ENCODE assay signal across 30 cellular contexts in the genomic region with DNA sequence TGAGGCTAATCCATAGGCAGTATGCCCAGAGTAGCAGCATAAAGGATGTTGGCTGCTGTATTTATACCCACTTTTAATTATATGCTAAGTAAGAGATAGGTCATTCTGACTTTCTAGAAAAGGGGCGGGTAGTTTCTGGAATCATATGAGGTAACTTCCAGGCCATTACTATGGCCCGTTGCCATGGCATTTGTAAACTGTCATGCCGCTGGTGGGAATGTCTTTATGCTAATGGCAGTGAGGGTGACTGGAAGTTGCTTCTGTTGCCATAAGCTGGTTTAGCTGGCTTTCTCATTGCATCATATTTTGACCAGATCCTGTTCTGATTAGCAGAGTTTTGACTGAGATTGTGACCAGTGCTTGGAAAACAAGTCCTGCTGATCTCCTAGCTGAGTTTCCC.
A peak's percentile ranks its signal among the peaks of the same experiment; 100 is the strongest.
DNase-seq lines count a peak whose midpoint lies in the region; ATAC-seq and FAIRE-seq lines count a peak whose summit lies in the region.
"Had no signal": no experiment of that assay in that cellular context is flagged by ENCODE, and none has a peak within 500 bp of the region (broad histone marks: within the 10 kb centered on the region; RNA-seq: fewer than 3 reads in every experiment).

No MANE protein-coding gene starts in this region.

- H3K36me3 ChIP-seq in mesenchymal stem cell (ENCODE audit: control insufficient read depth in 1 of 2, insufficient read depth in 2 of 2, low read depth in 1 of 2, low read length in 2 of 2), result no peaks in the 10 kb centered on the region
- H3K36me3 ChIP-seq: BE2C had no signal

- H3K9me3 Mint-ChIP-seq in activated CD4-positive, alpha-beta memory T cell treated with anti-CD3 and anti-CD28 coated beads, Interleukin-2, amount 10 ng/mL, durations not matched to agents 7 days and 5 days, result peaks cover 8% of the 10 kb centered on the region

- H3K9me3 ChIP-seq in mesenchymal stem cell (ENCODE audit: control insufficient read depth, low read length), result peaks cover 2% of the 10 kb centered on the region
- H3K9me3 ChIP-seq: BE2C had no signal

- no peak overlapping the region for H3K27ac ChIP-seq in mesenchymal stem cell (ENCODE audit: low read length, poor library complexity, severe bottlenecking)
- H3K27ac ChIP-seq: 22Rv1, KMS-11, SK-N-MC had no signal

- H3K4ac ChIP-seq in mesenchymal stem cell (ENCODE audit: low read depth in 1 of 2, low read length in 2 of 2), result no peak overlapping the region

- H3K4me3 ChIP-seq in mesenchymal stem cell (ENCODE audit: insufficient read depth in 1 of 2, low read depth in 1 of 2, low read length in 2 of 2), result no peak overlapping the region
- H3K4me3 ChIP-seq: GM12878, SK-N-MC had no signal

- no peak overlapping the region for H2BK5ac ChIP-seq in mesenchymal stem cell (ENCODE audit: low read depth, low read length, poor library complexity, severe bottlenecking)

- H3K27me3 ChIP-seq in mesenchymal stem cell (ENCODE audit: control insufficient read depth in 1 of 2, insufficient read depth in 1 of 2, low read length in 2 of 2), result no peaks in the 10 kb centered on the region
- H3K27me3 ChIP-seq: BE2C had no signal

- POLR2A ChIA-PET in activated CD4-positive, alpha-beta memory T cell treated with anti-CD3 and anti-CD28 coated beads, Interleukin-2, amount 10 ng/mL, durations not matched to agents 7 days and 5 days (lab: Charles Lee), result no interaction called here

- no peak overlapping the region for H3K27ac Mint-ChIP-seq in activated CD4-positive, alpha-beta memory T cell treated with anti-CD3 and anti-CD28 coated beads, Interleukin-2, amount 10 ng/mL, durations not matched to agents 7 days and 5 days
- H3K27ac Mint-ChIP-seq: CD14-positive monocyte; CD8-positive, alpha-beta memory T cell; IgD-negative memory B cell had no signal

- H3K18ac ChIP-seq in mesenchymal stem cell (ENCODE audit: low read depth in 1 of 2, low read length in 2 of 2), result no peak overlapping the region

- H2BK12ac ChIP-seq in mesenchymal stem cell (ENCODE audit: low read length in 2 of 2), result no peak overlapping the region

- H3K36me3 Mint-ChIP-seq in activated CD4-positive, alpha-beta memory T cell treated with anti-CD3 and anti-CD28 coated beads, Interleukin-2, amount 10 ng/mL, durations not matched to agents 7 days and 5 days (ENCODE audit: low read depth), result no peaks in the 10 kb centered on the region
- H3K36me3 Mint-ChIP-seq: CD14-positive monocyte; CD8-positive, alpha-beta memory T cell; IgD-negative memory B cell had no signal

- no peak overlapping the region for H3K23ac ChIP-seq in mesenchymal stem cell (ENCODE audit: low read length in 2 of 2)

- H3K4me3 Mint-ChIP-seq in activated CD4-positive, alpha-beta memory T cell treated with anti-CD3 and anti-CD28 coated beads, Interleukin-2, amount 10 ng/mL, durations not matched to agents 7 days and 5 days, result no peak overlapping the region
- H3K4me3 Mint-ChIP-seq: CD14-positive monocyte; CD8-positive, alpha-beta memory T cell; IgD-negative memory B cell had no signal

- peak; percentile 33 for DNase-seq in DMS 273 (lab: John Stamatoyannopoulos, UW; ENCODE audit: unreplicated experiment)
- DNase-seq in DMS 273 treated with DMSO at 0.1 percent for 48 hours (lab: John Stamatoyannopoulos, UW), result no peak
- DNase-seq in H4 (ENCODE audit: low spot score), result peak; percentile 62
- DNase-seq in astrocyte of the hippocampus (ENCODE audit: low read depth, low spot score), result peak; percentile 33
- peak; percentile 2 for DNase-seq in mesenchymal stem cell
- DNase-seq in urothelium cell line (ENCODE audit: low spot score), result no peak
- DNase-seq in activated CD4-positive, alpha-beta memory T cell treated with anti-CD3 and anti-CD28 coated beads, Interleukin-2, amount 10 ng/mL, durations not matched to agents 7 days and 5 days, result no peak
- DNase-seq: BE2C; Calu3; CD8-positive, alpha-beta memory T cell; DMS79; EL; GDM1; GOT3; NCI-H1048; NCI-H1417; NCI-H1694; NCI-H2029 treated with DMSO at 0.1 percent for 48 hours; NCI-H446 treated with DMSO at 0.1 percent for 48 hours; NCI-H526; PC-3; SHP77 had no signal

- no peak overlapping the region for H2BK120ac ChIP-seq in mesenchymal stem cell (ENCODE audit: low read depth, low read length)

- H3K79me1 ChIP-seq in mesenchymal stem cell (replicated peaks; ENCODE audit: low read length, poor library complexity, severe bottlenecking), result no peaks in the 10 kb centered on the region

- H3K27me3 Mint-ChIP-seq in activated CD4-positive, alpha-beta memory T cell treated with anti-CD3 and anti-CD28 coated beads, Interleukin-2, amount 10 ng/mL, durations not matched to agents 7 days and 5 days, result no peaks in the 10 kb centered on the region
- H3K27me3 Mint-ChIP-seq: CD8-positive, alpha-beta memory T cell; IgD-negative memory B cell had no signal

- CTCF ChIA-PET in activated CD4-positive, alpha-beta memory T cell treated with anti-CD3 and anti-CD28 coated beads, Interleukin-2, amount 10 ng/mL, durations not matched to agents 7 days and 5 days (lab: Charles Lee), result no interaction called here

- no peak for FAIRE-seq in urothelium cell line (lab: Jason Lieb, UNC)
- FAIRE-seq: GM12878 had no signal

- H2AK5ac ChIP-seq in mesenchymal stem cell (ENCODE audit: low read length, severe bottlenecking), result no peak overlapping the region

- 84% methylated on average over 3 of the region's 3 CpGs for WGBS in mesenchymal stem cell

- H2AFZ ChIP-seq in mesenchymal stem cell (ENCODE audit: low read depth, low read length), result no peak overlapping the region

- no peak for ATAC-seq in GM21515 (IDR thresholded peaks at IDR 0.05; ENCODE audit: unreplicated experiment)
- ATAC-seq: GM12878, HCT116, PC-3 had no signal

- no peak overlapping the region for H4K8ac ChIP-seq in mesenchymal stem cell (ENCODE audit: low read length)

- H3K9ac ChIP-seq in mesenchymal stem cell (ENCODE audit: low read length), result no peak overlapping the region
- H3K9ac ChIP-seq: KMS-11 had no signal

- H2BK15ac ChIP-seq in mesenchymal stem cell (ENCODE audit: low read depth, poor library complexity, severe bottlenecking), result no peak overlapping the region

- H3K4me2 ChIP-seq in mesenchymal stem cell (ENCODE audit: low read length, poor library complexity, severe bottlenecking), result no peak overlapping the region
- H3K4me2 ChIP-seq: KMS-11 had no signal

- no peak overlapping the region for H3K14ac ChIP-seq in mesenchymal stem cell (ENCODE audit: low read length in 2 of 2)

- H3K4me1 Mint-ChIP-seq in activated CD4-positive, alpha-beta memory T cell treated with anti-CD3 and anti-CD28 coated beads, Interleukin-2, amount 10 ng/mL, durations not matched to agents 7 days and 5 days, result no peaks in the 10 kb centered on the region
- H3K4me1 Mint-ChIP-seq: CD14-positive monocyte; CD8-positive, alpha-beta memory T cell; IgD-negative memory B cell had no signal

- no peak overlapping the region for H4K91ac ChIP-seq in mesenchymal stem cell (ENCODE audit: low read length)

- no peaks in the 10 kb centered on the region for H3K4me1 ChIP-seq in mesenchymal stem cell (ENCODE audit: control insufficient read depth, insufficient read depth, low read depth, low read length)
- H3K4me1 ChIP-seq: BE2C had no signal

Comparison
In these comparisons a context has a peak if more than half of its experiments do, and no peak if none do; other contexts are left out.
1. DNase-seq: peak in DMS 273 (single experiment), H4 (single experiment), astrocyte of the hippocampus (single experiment) and mesenchymal stem cell (single experiment); none in DMS 273 treated with DMSO at 0.1 percent for 48 hours (single experiment), urothelium cell line (single experiment) and activated CD4-positive, alpha-beta memory T cell treated with anti-CD3 and anti-CD28 coated beads, Interleukin-2, amount 10 ng/mL, durations not matched to agents 7 days and 5 days (single experiment).